Comparison of ENCODE assay signal across 8 cellular contexts in the genomic region with DNA sequence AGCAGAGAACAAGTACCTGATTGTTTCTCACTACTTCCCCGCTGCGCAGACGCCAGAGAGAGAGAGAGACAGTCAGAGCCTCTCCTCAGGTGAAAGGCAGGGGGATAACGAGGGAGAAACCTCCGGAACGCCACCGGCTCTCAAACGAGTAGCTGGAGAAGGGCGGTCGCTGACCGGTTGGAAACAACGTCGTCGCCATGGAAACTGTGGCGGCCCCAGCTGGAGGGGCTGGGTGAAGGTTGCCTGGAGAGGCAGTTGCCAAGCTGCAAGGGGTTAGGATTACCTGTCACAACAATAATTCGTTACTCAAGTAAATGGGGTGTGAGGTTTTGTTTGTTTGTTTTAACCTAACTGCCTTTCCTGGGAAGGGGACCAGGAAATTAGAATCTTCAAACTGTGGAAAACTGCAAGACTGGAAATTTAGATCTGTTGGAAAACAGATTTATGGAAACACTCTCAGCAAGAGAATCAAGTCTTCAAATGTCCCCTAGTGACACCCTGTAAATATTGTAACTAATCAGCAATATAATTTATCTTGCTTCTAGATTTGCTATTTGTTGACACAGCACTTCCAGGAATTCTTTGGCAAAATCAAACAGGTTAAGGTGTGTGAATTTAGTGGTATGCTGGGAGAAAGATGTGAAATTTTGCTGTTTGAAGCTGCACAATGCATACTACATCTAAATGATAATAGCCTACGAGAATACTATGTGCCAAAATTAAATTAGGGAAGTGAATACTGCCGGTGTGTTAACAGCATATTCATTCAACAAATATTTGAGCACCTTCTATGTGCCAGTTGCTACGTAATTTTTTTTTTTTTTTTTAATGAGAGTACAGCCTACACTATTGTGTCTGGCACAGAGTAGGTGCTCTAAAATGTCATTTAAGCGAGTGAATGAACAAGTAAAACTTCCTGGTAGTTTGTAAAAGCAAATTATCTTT. TPM values are rescaled to one million over a fixed set of nuclear protein-coding genes. Genes with fewer than 3 reads are reported as not detected.
DNase-seq lines count a peak whose midpoint lies in the region; TF ChIP-seq lines count a peak whose summit lies in the region.

A gene with protein sequence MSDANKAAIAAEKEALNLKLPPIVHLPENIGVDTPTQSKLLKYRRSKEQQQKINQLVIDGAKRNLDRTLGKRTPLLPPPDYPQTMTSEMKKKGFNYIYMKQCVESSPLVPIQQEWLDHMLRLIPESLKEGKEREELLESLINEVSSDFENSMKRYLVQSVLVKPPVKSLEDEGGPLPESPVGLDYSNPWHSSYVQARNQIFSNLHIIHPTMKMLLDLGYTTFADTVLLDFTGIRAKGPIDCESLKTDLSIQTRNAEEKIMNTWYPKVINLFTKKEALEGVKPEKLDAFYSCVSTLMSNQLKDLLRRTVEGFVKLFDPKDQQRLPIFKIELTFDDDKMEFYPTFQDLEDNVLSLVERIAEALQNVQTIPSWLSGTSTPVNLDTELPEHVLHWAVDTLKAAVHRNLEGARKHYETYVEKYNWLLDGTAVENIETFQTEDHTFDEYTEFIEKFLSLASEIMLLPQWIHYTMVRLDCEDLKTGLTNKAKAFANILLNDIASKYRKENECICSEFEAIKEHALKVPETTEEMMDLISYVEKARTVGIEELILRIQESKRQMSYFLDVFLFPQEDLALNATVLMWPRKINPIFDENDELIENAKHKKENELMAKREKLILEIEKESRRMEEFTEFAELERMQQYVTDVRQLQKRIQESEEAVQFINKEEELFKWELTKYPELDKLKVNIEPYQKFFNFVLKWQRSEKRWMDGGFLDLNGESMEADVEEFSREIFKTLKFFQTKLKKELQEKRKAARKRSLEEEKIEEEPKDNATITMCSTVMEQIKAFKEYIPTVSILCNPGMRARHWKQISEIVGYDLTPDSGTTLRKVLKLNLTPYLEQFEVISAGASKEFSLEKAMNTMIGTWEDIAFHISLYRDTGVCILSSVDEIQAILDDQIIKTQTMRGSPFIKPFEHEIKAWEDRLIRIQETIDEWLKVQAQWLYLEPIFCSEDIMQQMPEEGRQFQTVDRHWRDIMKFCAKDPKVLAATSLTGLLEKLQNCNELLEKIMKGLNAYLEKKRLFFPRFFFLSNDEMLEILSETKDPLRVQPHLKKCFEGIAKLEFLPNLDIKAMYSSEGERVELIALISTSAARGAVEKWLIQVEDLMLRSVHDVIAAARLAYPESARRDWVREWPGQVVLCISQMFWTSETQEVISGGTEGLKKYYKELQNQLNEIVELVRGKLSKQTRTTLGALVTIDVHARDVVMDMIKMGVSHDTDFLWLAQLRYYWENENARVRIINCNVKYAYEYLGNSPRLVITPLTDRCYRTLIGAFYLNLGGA (N-terminal part only) (minus strand): TSS at position 164 of the 945 bp plus-strand sequence. CDS start 1,474 bp downstream, outside the sequence.

- peak within 1 kb of the TSS; percentile 75 for H3K4me2 ChIP-seq in GM23248 (ENCODE audit: unreplicated experiment)
- H3K4me2 ChIP-seq in neural cell (ENCODE audit: low read length): peak within 1 kb of the TSS; percentile 76

- H3K27me3 Mint-ChIP-seq in endothelial cell (ENCODE audit: unreplicated experiment): no peaks in the 10 kb centered on the region

- H3K9ac ChIP-seq in GM23248 (no peak within 1 kb of the TSS), neural cell (ENCODE audit: low read length) (peak within 1 kb of the TSS; percentile 59)

- H3K27me3 ChIP-seq in GM23248 (replicated peaks; ENCODE audit: insufficient read depth) (no peaks in the 10 kb centered on the region), neural cell (ENCODE audit: insufficient read depth, low read depth, low read length) (no peaks in the 10 kb centered on the region)

- H3K4me1 Mint-ChIP-seq in endothelial cell (ENCODE audit: unreplicated experiment): peaks cover 3% of the 10 kb centered on the region

- 11 to 12% methylated on average over 20 of the region's 20 CpGs for WGBS in GM23248 (ENCODE audit: low coverage in 1 of 2, low lambda C conversion rate in 2 of 2, missing lambda C conversion rate in 2 of 2), 2 experiments

- no peak for DNase-seq in AG04449 (ENCODE audit: low read depth, low spot score)
- peak; percentile 42 for DNase-seq in GM23248
- DNase-seq in NCI-H748 (lab: John Stamatoyannopoulos, UW; ENCODE audit: unreplicated experiment): peak; percentile 97
- peak; percentile 89 for DNase-seq in endothelial cell (ENCODE audit: low spot score)
- no peak for DNase-seq in foreskin melanocyte
- DNase-seq in A172 (ENCODE audit: low spot score): no peak
- no peak for DNase-seq in central memory CD4-positive, alpha-beta T cell

- in situ Hi-C loops in GM23248 (cut with MboI): no loop called here

- no peak within 1 kb of the TSS for H3K27ac ChIP-seq in GM23248
- H3K27ac ChIP-seq in neural cell (ENCODE audit: low read length): peak within 1 kb of the TSS; percentile 71

- CTCF ChIA-PET in AG04449 (lab: Yijun Ruan, JAX): no interaction called here

- TF ChIP-seq RAD21 in neural cell (conservative IDR thresholded peaks at IDR 0.05): peak; percentile 37

- H4K20me1 ChIP-seq in GM23248 (ENCODE audit: insufficient read depth) (no peaks in the 10 kb centered on the region), neural cell (ENCODE audit: insufficient read depth) (no peaks in the 10 kb centered on the region)

- H3K9me2 ChIP-seq in GM23248 (ENCODE audit: insufficient read depth): no peaks in the 10 kb centered on the region
- H3K9me2 ChIP-seq in neural cell (ENCODE audit: insufficient read depth, low read length): no peaks in the 10 kb centered on the region

- H3K79me2 ChIP-seq in GM23248 (ENCODE audit: insufficient read depth) (no peaks in the 10 kb centered on the region), neural cell (replicated peaks; ENCODE audit: insufficient read depth, low read length) (no peaks in the 10 kb centered on the region)

- TF ChIP-seq CTCF in AG04449 (IDR thresholded peaks at IDR 0.05; ENCODE audit: insufficient read depth, low read length, missing control alignments) (no peak), endothelial cell (IDR thresholded peaks at IDR 0.05; ENCODE audit: unreplicated experiment) (no peak), neural cell (IDR thresholded peaks at IDR 0.05; ENCODE audit: poor library complexity, severe bottlenecking) (peak; percentile 36)

- H3K4me1 ChIP-seq in GM23248 (ENCODE audit: insufficient read depth): 0 out of 2 replicates have a peak, but pooled peaks cover 7% of the 10 kb centered on the region

- H3K4me3 ChIP-seq in AG04449 (ENCODE audit: low read depth, low read length): peak within 1 kb of the TSS; percentile 23
- H3K4me3 ChIP-seq in GM23248: peak within 1 kb of the TSS; percentile 52
- peak within 1 kb of the TSS; percentile 66 for H3K4me3 ChIP-seq in neural cell (ENCODE audit: low read length)

- peak within 1 kb of the TSS; percentile 63 for H2AFZ ChIP-seq in GM23248
- H2AFZ ChIP-seq in neural cell (ENCODE audit: low read depth, low read length): peak within 1 kb of the TSS; percentile 24

- peak within 1 kb of the TSS; percentile 31 for H3K4me3 Mint-ChIP-seq in endothelial cell (ENCODE audit: unreplicated experiment)

- no peaks in the 10 kb centered on the region for H3F3A ChIP-seq in GM23248 (ENCODE audit: insufficient read depth)
- no peaks in the 10 kb centered on the region for H3F3A ChIP-seq in neural cell (ENCODE audit: insufficient read depth, low read length, poor library complexity, severe bottlenecking)

- no peaks in the 10 kb centered on the region for H3K9me3 ChIP-seq in GM23248 (ENCODE audit: low read depth)
- H3K9me3 ChIP-seq in neural cell (ENCODE audit: low read length): no peaks in the 10 kb centered on the region

- no peaks in the 10 kb centered on the region for H3K36me3 ChIP-seq in GM23248 (ENCODE audit: low read depth)
- no peaks in the 10 kb centered on the region for H3K36me3 ChIP-seq in neural cell (ENCODE audit: insufficient read depth, low read length)

- no peaks in the 10 kb centered on the region for H3K36me3 Mint-ChIP-seq in endothelial cell (ENCODE audit: low read depth, unreplicated experiment)

- peak; percentile 76 for TF ChIP-seq EP300 in neural cell (conservative IDR thresholded peaks at IDR 0.05; ENCODE audit: poor library complexity, severe bottlenecking)

- peak within 1 kb of the TSS; percentile 64 for H3K27ac Mint-ChIP-seq in endothelial cell (ENCODE audit: unreplicated experiment)

- POLR2A ChIA-PET in AG04449 (lab: Yijun Ruan, JAX): no interaction called here

- no peaks in the 10 kb centered on the region for H3K9me3 Mint-ChIP-seq in endothelial cell (ENCODE audit: unreplicated experiment)

TF ChIP-seq in neural cell, 6 proteins besides CTCF, POLR2A, EP300 and RAD21 (continues in another document):
- TF ChIP-seq EZH2 (IDR thresholded peaks at IDR 0.05; ENCODE audit: borderline replicate concordance, insufficient read depth, low read length, poor library complexity, severe bottlenecking) (no peak), TAF1 (IDR thresholded peaks at IDR 0.05; ENCODE audit: low read depth) (no peak), POLR2AphosphoS5 (IDR thresholded peaks at IDR 0.05) (peak; percentile 44), MXI1 (conservative IDR thresholded peaks at IDR 0.05; ENCODE audit: poor library complexity, severe bottlenecking) (peak; percentile 55), SMC3 (conservative IDR thresholded peaks at IDR 0.05; ENCODE audit: poor library complexity) (peak; percentile 49)

RNA-seq across cellular contexts. Expression of the gene that starts here (rescaled TPM):
- 0.54 TPM in 1 of 2 replicates, not detected in the other for total RNA-seq in GM23248 (2014; rRNA removed; shearing (Covaris generic))
- polyA plus RNA-seq in GM23248 (2016; fragmentation: Nextera tagmentation; extraction: Ambion mirVana) (0.11 TPM in 1 of 2 replicates, not detected in the other), neural cell (1.6 and 1.8 TPM in 2 replicates)
- total RNA-seq in endothelial cell (ENCODE audit: unreplicated experiment): 0.85 TPM
- 1.2 and 1.7 TPM in 2 replicates for polyA minus RNA-seq in neural cell
- 0.12 TPM in 1 of 2 replicates, not detected in the other for total RNA-seq in A172 (2014; rRNA removed; shearing (Covaris generic))

Comparison
In these comparisons a context has a peak if more than half of its experiments do, and no peak if none do; other contexts are left out.
1. Peak in DNase-seq, H3K4me3 ChIP-seq and H3K4me2 ChIP-seq in GM23248; RNA of the gene not detected or under 1 TPM.
2. Peak in DNase-seq in endothelial cell; RNA of the gene not detected or under 1 TPM.